Comparison of ENCODE assay signal across 8 cellular contexts in genomic region chr16:77584205-77584859, GRCh38.
DNase-seq lines count a peak whose midpoint lies in the region; ATAC-seq and TF ChIP-seq lines count a peak whose summit lies in the region.

No MANE protein-coding gene starts in this region.

- TF ChIP-seq CTCF in BJ (IDR thresholded peaks at IDR 0.05; ENCODE audit: insufficient read depth, low read depth, low read length) (peak; percentile 80), astrocyte of the cerebellum (IDR thresholded peaks at IDR 0.05; ENCODE audit: low read depth, low read length, missing control alignments) (peak; percentile 86)

- CTCF ChIA-PET in BJ (lab: Yijun Ruan, JAX): interaction anchor here (0.6 to 9.2 kb wide), 15 partner anchors 8 to 386 kb away, joined by 3 to 302 read pairs (median 5); no protein-coding TSS in a partner anchor

- POLR2A ChIA-PET in BJ (lab: Charles Lee): no interaction called here

- H3K4me3 ChIP-seq in BJ (ENCODE audit: low read depth, low read length) (no peak overlapping the region), astrocyte of the cerebellum (ENCODE audit: low read depth, low read length) (no peak overlapping the region)

- DNase-seq in BJ (ENCODE audit: low read depth) (no peak), Kasumi-1 (lab: John Stamatoyannopoulos, UW) (peak; percentile 80 to 86), SHP77 (lab: John Stamatoyannopoulos, UW) (peak; percentile 22 to 34), astrocyte of the cerebellum (ENCODE audit: low read depth) (peak; percentile 73), iPS DF 4.7 (ENCODE audit: extremely low read depth, low spot score) (peak; percentile 41), GDM1 (lab: John Stamatoyannopoulos, UW) (no peak)
- DNase-seq in stimulated activated CD4-positive, alpha-beta T cell treated with anti-CD3 and anti-CD28 coated beads, Interleukin-12 subunit alpha, Interleukin-12 subunit beta, amount 100 ng/mL, for 4 hours: peak; percentile 17

- H3K36me3 ChIP-seq in BJ (ENCODE audit: control insufficient read depth, insufficient read depth, low read length): no peaks in the 10 kb centered on the region

- peak; percentile 50 for ATAC-seq in GM18870 (IDR thresholded peaks at IDR 0.05; ENCODE audit: unreplicated experiment)

- in situ Hi-C loops in astrocyte of the cerebellum (cut with HindIII; ENCODE audit: low sequenced_read_pairs): loop anchor here (5.0 kb wide), 1 partner anchor 347 kb away; no protein-coding TSS in a partner anchor

- H3K27me3 ChIP-seq in BJ (ENCODE audit: control insufficient read depth, insufficient read depth, low read length): no peaks in the 10 kb centered on the region; the same call in 1 of the 2 replicates

Comparison
In these comparisons a context has a peak if more than half of its experiments do, and no peak if none do; other contexts are left out.
1. DNase-seq: peak in Kasumi-1 (2 of 2), SHP77 (2 of 2), astrocyte of the cerebellum (single experiment), iPS DF 4.7 (single experiment) and stimulated activated CD4-positive, alpha-beta T cell treated with anti-CD3 and anti-CD28 coated beads, Interleukin-12 subunit alpha, Interleukin-12 subunit beta, amount 100 ng/mL, for 4 hours (single experiment); none in BJ (single experiment) and GDM1 (single experiment).